16 cellular contexts compared by ENCODE assay signal in the genomic region with DNA sequence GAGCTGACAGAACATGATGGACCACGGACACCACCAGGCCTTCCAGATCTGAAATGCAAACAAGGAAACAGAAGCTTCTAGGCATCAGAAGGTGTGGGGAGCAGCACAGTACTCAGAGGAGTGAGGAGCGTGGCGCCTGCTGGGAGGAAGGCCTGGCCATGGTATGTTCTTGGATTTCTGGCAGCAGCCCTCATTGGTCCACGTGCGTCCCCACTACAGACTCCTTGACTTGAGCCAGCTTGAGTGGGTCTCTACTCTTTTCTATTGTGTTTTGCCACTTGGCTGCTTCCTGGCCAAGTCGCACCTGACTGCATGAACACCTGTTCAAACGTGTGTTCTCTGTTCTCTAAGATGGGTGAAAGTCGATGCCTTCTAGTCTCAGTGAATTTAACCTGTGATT. TPM values are rescaled to one million over a fixed set of nuclear protein-coding genes. Genes with fewer than 3 reads are reported as not detected.
"Had no signal": no experiment of that assay in that cellular context is flagged by ENCODE, and none has a peak within 500 bp of the region (broad histone marks: within the 10 kb centered on the region; RNA-seq: fewer than 3 reads in every experiment).

No MANE protein-coding gene starts in this region.

- DNase-seq: activated CD4-positive, alpha-beta memory T cell treated with anti-CD3 and anti-CD28 coated beads for 36 hours; activated CD4-positive, CD25-positive, alpha-beta regulatory T cell treated with anti-CD3 and anti-CD28 coated beads, Interleukin-2, amount 50 U/mL, for 72 hours; activated gamma-delta T cell; activated naive CD8-positive, alpha-beta T cell treated with anti-CD3 and anti-CD28 coated beads, Interleukin-2, amount 10 ng/mL, durations not matched to agents 7 days and 5 days; activated T-cell treated with anti-CD3 and anti-CD28 coated beads, Interleukin-2, amount 50 U/mL, for 48 hours; aorta; dorsolateral prefrontal cortex; nephron progenitor cell; stimulated activated CD4-positive, alpha-beta T cell treated with anti-CD3 and anti-CD28 coated beads, Interleukin-2, amount 100 ng/mL, for 24 hours; stimulated activated naive CD4-positive, alpha-beta T cell; upper lobe of right lung had no signal

- H3K27ac ChIP-seq: dorsolateral prefrontal cortex, suprapubic skin, upper lobe of right lung had no signal

- ATAC-seq: esophagus mucosa, sciatic nerve, upper lobe of right lung had no signal

- H3K27me3 ChIP-seq: suprapubic skin, upper lobe of right lung had no signal

- H3K4me3 ChIP-seq: dorsolateral prefrontal cortex, suprapubic skin, upper lobe of right lung had no signal

- H3K4me1 ChIP-seq: suprapubic skin, upper lobe of right lung had no signal

- FAIRE-seq: bronchial epithelial cell, endometrium had no signal

- H3K9me3 ChIP-seq: suprapubic skin, upper lobe of right lung had no signal

RNA-seq across cellular contexts. Expression of a gene that starts 30.4 kb away (rescaled TPM):
- polyA plus RNA-seq: aorta had no signal

RNA-seq across cellular contexts. Expression of a gene that starts 49.2 kb away (rescaled TPM):
- polyA plus RNA-seq: aorta had no signal
